9 cellular contexts compared by ENCODE assay signal in the genomic region with DNA sequence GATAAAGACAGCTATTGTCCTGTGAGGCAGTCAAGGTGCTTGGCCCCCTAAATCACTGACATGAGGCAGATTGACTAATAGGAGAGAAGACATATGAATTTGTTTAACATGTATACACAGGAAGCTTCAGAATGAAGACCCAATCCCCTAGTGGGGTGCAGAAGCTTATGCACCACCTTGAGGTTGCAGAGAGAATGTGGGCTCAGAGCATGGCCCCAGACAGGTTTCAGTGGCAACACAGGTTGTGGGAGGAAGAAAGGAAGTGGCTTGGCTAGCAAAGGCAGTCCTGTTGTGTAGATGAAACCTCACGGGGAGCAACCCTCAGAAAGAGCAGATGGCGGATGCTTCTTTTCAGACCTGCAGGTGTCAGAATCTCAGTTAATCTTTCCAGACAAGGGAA. TPM values are rescaled to one million over a fixed set of nuclear protein-coding genes. Genes with fewer than 3 reads are reported as not detected.
A peak's percentile ranks its signal among the peaks of the same experiment; 100 is the strongest.
DNase-seq lines count a peak whose midpoint lies in the region; ATAC-seq and TF ChIP-seq lines count a peak whose summit lies in the region.
"Had no signal": no experiment of that assay in that cellular context is flagged by ENCODE, and none has a peak within 500 bp of the region (broad histone marks: within the 10 kb centered on the region; RNA-seq: fewer than 3 reads in every experiment).

No MANE protein-coding gene starts in this region.

- no peaks in the 10 kb centered on the region for H3K27me3 Mint-ChIP-seq in activated CD4-positive, alpha-beta T cell treated with anti-CD3 and anti-CD28 coated beads for 36 hours
- peaks cover 0 to 9% (median 2%) of the 10 kb centered on the region in 3 donors for H3K27me3 Mint-ChIP-seq in immature natural killer cell (ENCODE audit: low read depth in 3 of 3)
- H3K27me3 Mint-ChIP-seq in Calu3 (ENCODE audit: unreplicated experiment) = peaks cover 82% of the 10 kb centered on the region

- BruUV-seq in Calu3 (replicated peaks; lab: Mats Ljungman, UMichigan) = no TSS peak

- no peaks in the 10 kb centered on the region for H3K36me3 Mint-ChIP-seq in activated CD4-positive, alpha-beta T cell treated with anti-CD3 and anti-CD28 coated beads for 36 hours (ENCODE audit: low read depth)
- H3K36me3 Mint-ChIP-seq in immature natural killer cell (no peaks in the 10 kb centered on the region), Calu3 (ENCODE audit: insufficient read depth, unreplicated experiment) (no peaks in the 10 kb centered on the region)

- peaks cover 32% of the 10 kb centered on the region for H3K4me1 Mint-ChIP-seq in activated CD4-positive, alpha-beta T cell treated with anti-CD3 and anti-CD28 coated beads for 36 hours
- peaks cover 21 to 24% of the 10 kb centered on the region in 2 donors for H3K4me1 Mint-ChIP-seq in immature natural killer cell
- H3K4me1 Mint-ChIP-seq in Calu3 (ENCODE audit: low read depth, unreplicated experiment) = no peaks in the 10 kb centered on the region

- CTCF ChIA-PET in activated CD4-positive, alpha-beta T cell treated with anti-CD3 and anti-CD28 coated beads for 36 hours (lab: Charles Lee) = interaction anchor here (0.5 to 1.8 kb wide), 11 partner anchors 8 to 405 kb away, joined by 3 to 15 read pairs (median 5); a partner anchor contains a TSS
- CTCF ChIA-PET in Calu3 (lab: Charles Lee) = interaction anchor here (0.6 kb wide), 1 partner anchor 40 kb away, joined by 4 read pairs; no protein-coding TSS in a partner anchor

- H3K4me3 Mint-ChIP-seq in activated CD4-positive, alpha-beta T cell treated with anti-CD3 and anti-CD28 coated beads for 36 hours = no peak overlapping the region
- H3K4me3 Mint-ChIP-seq in immature natural killer cell (peak overlapping the region; percentile 4 to 72 (median 24)), Calu3 (ENCODE audit: low read depth, unreplicated experiment) (no peak overlapping the region)

- H3K9me3 ChIP-seq in ovary = no peaks in the 10 kb centered on the region
- no peaks in the 10 kb centered on the region for H3K9me3 ChIP-seq in tibial nerve

- no peak for TF ChIP-seq POLR2A in ovary (IDR thresholded peaks at IDR 0.05)
- no peak for TF ChIP-seq POLR2A in tibial nerve (IDR thresholded peaks at IDR 0.05)

- H3K36me3 ChIP-seq in ovary = no peaks in the 10 kb centered on the region
- no peaks in the 10 kb centered on the region for H3K36me3 ChIP-seq in tibial nerve

- POLR2A ChIA-PET in activated CD4-positive, alpha-beta T cell treated with anti-CD3 and anti-CD28 coated beads for 36 hours (lab: Charles Lee) = interaction anchor here (1.1 kb wide), 1 partner anchor 19 kb away, joined by 6 read pairs; no protein-coding TSS in a partner anchor

- 68 to 87% (median 77%) methylated on average over 2 of the region's 2 CpGs for WGBS in ovary, 3 donors
- WGBS in tibial nerve, 2 donors = 54 to 77% methylated on average over 2 of the region's 2 CpGs

- no peaks in the 10 kb centered on the region for H3K9me3 Mint-ChIP-seq in activated CD4-positive, alpha-beta T cell treated with anti-CD3 and anti-CD28 coated beads for 36 hours (ENCODE audit: low read depth)
- H3K9me3 Mint-ChIP-seq in immature natural killer cell (no peaks in the 10 kb centered on the region), Calu3 (ENCODE audit: low read depth, unreplicated experiment) (no peaks in the 10 kb centered on the region)

- ATAC-seq in GM19395 (IDR thresholded peaks at IDR 0.05; ENCODE audit: unreplicated experiment) (peak; percentile 100), HG03108 (IDR thresholded peaks at IDR 0.05; ENCODE audit: unreplicated experiment) (peak; percentile 99)
- peak; percentile 99 for ATAC-seq in activated CD4-positive, alpha-beta T cell treated with anti-CD3 and anti-CD28 coated beads for 36 hours

- H3K27ac Mint-ChIP-seq in activated CD4-positive, alpha-beta T cell treated with anti-CD3 and anti-CD28 coated beads for 36 hours = no peak overlapping the region
- H3K27ac Mint-ChIP-seq in immature natural killer cell = peak overlapping the region in 2 of 6 donors; percentile 46 to 63
- H3K27ac Mint-ChIP-seq in Calu3 (ENCODE audit: unreplicated experiment) = no peak overlapping the region

- TF ChIP-seq EP300 in ovary (IDR thresholded peaks at IDR 0.05) = no peak
- no peak for TF ChIP-seq EP300 in tibial nerve (IDR thresholded peaks at IDR 0.05)

- H3K27ac ChIP-seq in ovary = no peak overlapping the region
- no peak overlapping the region for H3K27ac ChIP-seq in tibial nerve
- H3K27ac ChIP-seq: SK-N-MC had no signal

- H3K27me3 ChIP-seq in ovary = no peaks in the 10 kb centered on the region
- H3K27me3 ChIP-seq in tibial nerve = no peaks in the 10 kb centered on the region

- intact Hi-C loops in activated CD4-positive, alpha-beta T cell treated with anti-CD3 and anti-CD28 coated beads for 36 hours (cut with DNase I, micrococcal nuclease) = loop anchor here in 1 of 2 experiments (2.0 kb wide), 1 partner anchor 38 kb away; no protein-coding TSS in a partner anchor
- intact Hi-C loops in ovary (cut with DNase I) = no loop called here
- intact Hi-C loops in Calu3 (cut with micrococcal nuclease; ENCODE audit: unreplicated experiment) = no loop called here

- TF ChIP-seq CTCF in ovary (IDR thresholded peaks at IDR 0.05) = no peak
- TF ChIP-seq CTCF in Calu3 (IDR thresholded peaks at IDR 0.05; ENCODE audit: unreplicated experiment) = no peak
- TF ChIP-seq CTCF in tibial nerve (IDR thresholded peaks at IDR 0.05) = no peak

- DNase-seq in activated CD4-positive, alpha-beta T cell treated with anti-CD3 and anti-CD28 coated beads for 36 hours = peak; percentile 77
- DNase-seq in immature natural killer cell (peak; percentile 34 to 55 (median 50)), ovary (no peak), SK-N-DZ (ENCODE audit: low spot score) (no peak), Calu3 (no peak), tibial nerve (ENCODE audit: low spot score in 2 of 2) (no peak)

- H3K4me1 ChIP-seq in ovary (ENCODE audit: insufficient read depth) (no peaks in the 10 kb centered on the region), tibial nerve (no peaks in the 10 kb centered on the region)

- H3K4me3 ChIP-seq in ovary (no peak overlapping the region), tibial nerve (no peak overlapping the region)
- H3K4me3 ChIP-seq: SK-N-MC had no signal

RNA-seq across cellular contexts. Expression of a gene that starts 37.0 kb away (rescaled TPM):
- 100 to 1,000 TPM; 237 to 242 TPM for total RNA-seq in activated CD4-positive, alpha-beta T cell treated with anti-CD3 and anti-CD28 coated beads for 36 hours
- polyA plus RNA-seq in immature natural killer cell (100 to 1,000 TPM in 1 of 3 donors, 10 to 100 TPM in 2; 36.7 to 130 (median 63.2) TPM), ovary (10 to 100 TPM; 24.7 to 74.6 TPM)
- total RNA-seq in ovary (10 to 100 TPM; 35.9 to 71.4 (median 63.1) TPM), Calu3 (2022) (123 and 136 TPM in 2 replicates), tibial nerve (100 to 1,000 TPM in 2 of 4 donors, 10 to 100 TPM in 2; 91.5 to 117 (median 99.5) TPM)
- 181 and 222 TPM in 2 replicates for polyA plus RNA-seq in SK-N-DZ (2014; cell fraction: cytosol; rRNA removed)
- 96.2 and 100 TPM in 2 replicates for polyA plus RNA-seq in SK-N-DZ (2014; cell fraction: nucleus; rRNA removed)

Comparison
In these comparisons a context has a peak if more than half of its experiments do, and no peak if none do; other contexts are left out.
1. DNase-seq: peak in activated CD4-positive, alpha-beta T cell treated with anti-CD3 and anti-CD28 coated beads for 36 hours (single experiment) and immature natural killer cell (3 of 3); none in ovary (0 of 5), SK-N-DZ (single experiment), Calu3 (single experiment) and tibial nerve (0 of 2).
2. H3K4me3 Mint-ChIP-seq: peak in immature natural killer cell (5 of 5); none in activated CD4-positive, alpha-beta T cell treated with anti-CD3 and anti-CD28 coated beads for 36 hours (single experiment) and Calu3 (single experiment).
3. Peak in every context shown above with its lines, with median percentiles within 50 percentile points of each other: ATAC-seq.